In genomic region chr10:106716375-106716774, GRCh38 we compare ENCODE assay signal across 25 cellular contexts.
"Had no signal": no experiment of that assay in that cellular context is flagged by ENCODE, and none has a peak within 500 bp of the region (broad histone marks: within the 10 kb centered on the region; RNA-seq: fewer than 3 reads in every experiment).

No MANE protein-coding gene starts in this region.

- H3K36me3 ChIP-seq: left lung, ovary, prostate gland, stomach, thyroid gland, upper lobe of right lung had no signal

- H3K36me3 Mint-ChIP-seq: mesothelial cell of epicardium; naive B cell; natural killer cell; stimulated activated naive B cell treated with anti-CD40 and anti-IgM and Interleukin-4, amounts not matched to agents 10 μg/mL and 1 μg/mL and 100 μg/mL, for 72 hours had no signal

- H3K4me1 ChIP-seq: left lung, prostate gland, stomach, testis, upper lobe of right lung had no signal

- DNase-seq: head of caudate nucleus; hippocampal formation; kidney glomerular epithelial cell; left cardiac atrium; left lung; mesendoderm; naive B cell; natural killer cell; ovary; stimulated activated CD4-positive, alpha-beta T cell treated with anti-CD3 and anti-CD28 coated beads, Interleukin-12 subunit alpha, Interleukin-12 subunit beta, amount 100 ng/mL, for 4 hours; stimulated activated CD4-positive, alpha-beta T cell treated with anti-CD3 and anti-CD28 coated beads, Interleukin-15, amount 100 ng/mL, for 24 hours; stimulated activated CD4-positive, alpha-beta T cell treated with anti-CD3 and anti-CD28 coated beads, Interleukin-2, amount 100 ng/mL, for 24 hours; stimulated activated CD4-positive, alpha-beta T cell treated with anti-CD3 and anti-CD28 coated beads, Interleukin-4, amount 100 ng/mL, for 1 hour; stimulated activated naive B cell treated with anti-CD40 and anti-IgM and Interleukin-4, amounts not matched to agents 10 μg/mL and 1 μg/mL and 100 μg/mL, for 72 hours; stimulated activated naive CD8-positive, alpha-beta T cell treated with anti-CD3 and anti-CD28 coated beads, Interleukin-15, Interleukin-2, amounts not matched to agents 100 U/mL and 50 U/mL, for 24 hours; stomach; testis; thyroid gland; trophoblast cell; upper lobe of right lung had no signal

- H3K27ac ChIP-seq: left lung, ovary, prostate gland, skin epidermis, stomach, testis, thyroid gland, upper lobe of right lung had no signal

- H3K4me1 Mint-ChIP-seq: naive B cell; stimulated activated naive B cell treated with anti-CD40 and anti-IgM and Interleukin-4, amounts not matched to agents 10 μg/mL and 1 μg/mL and 100 μg/mL, for 72 hours had no signal

- H3K4me3 ChIP-seq: left lung, lung, ovary, prostate gland, skin epidermis, stomach, testis, thyroid gland, upper lobe of right lung had no signal

- H3K4me3 Mint-ChIP-seq: mesothelial cell of epicardium; naive B cell; natural killer cell; stimulated activated naive B cell treated with anti-CD40 and anti-IgM and Interleukin-4, amounts not matched to agents 10 μg/mL and 1 μg/mL and 100 μg/mL, for 72 hours had no signal

- H3K27me3 ChIP-seq: left lung, ovary, stomach, testis, thyroid gland, upper lobe of right lung had no signal

- H3K27ac Mint-ChIP-seq: mesothelial cell of epicardium; naive B cell; natural killer cell; stimulated activated naive B cell treated with anti-CD40 and anti-IgM and Interleukin-4, amounts not matched to agents 10 μg/mL and 1 μg/mL and 100 μg/mL, for 72 hours had no signal

- H3K9me3 ChIP-seq: left lung, ovary, prostate gland, testis, thyroid gland, upper lobe of right lung had no signal

- H3K27me3 Mint-ChIP-seq: naive B cell had no signal

- ATAC-seq: left cardiac atrium; left lung; natural killer cell; sciatic nerve; stimulated activated naive B cell treated with anti-CD40 and anti-IgM and Interleukin-4, amounts not matched to agents 10 μg/mL and 1 μg/mL and 100 μg/mL, for 72 hours; stimulated activated naive CD8-positive, alpha-beta T cell treated with anti-CD3 and anti-CD28 coated beads, Interleukin-15, Interleukin-2, amounts not matched to agents 100 U/mL and 50 U/mL, for 24 hours; upper lobe of right lung had no signal

- H3K9me3 Mint-ChIP-seq: mesothelial cell of epicardium had no signal
